Comparison of ENCODE assay signal across 17 cellular contexts in genomic region chr2:79771530-79771929, GRCh38.
DNase-seq lines count a peak whose midpoint lies in the region; FAIRE-seq lines count a peak whose summit lies in the region.
"Had no signal": no experiment of that assay in that cellular context is flagged by ENCODE, and none has a peak within 500 bp of the region (broad histone marks: within the 10 kb centered on the region; RNA-seq: fewer than 3 reads in every experiment).

No MANE protein-coding gene starts in this region.

- no peak for FAIRE-seq in GM19239 (lab: Jason Lieb, UNC)
- FAIRE-seq: GM12878, H54 had no signal

- DNase-seq in NCI-H510A treated with DMSO at 0.1 percent for 48 hours (lab: John Stamatoyannopoulos, UW) = peak; percentile 12
- no peak for DNase-seq in NCI-H510A (lab: John Stamatoyannopoulos, UW)
- peak; percentile 20 for DNase-seq in COLO668 (lab: John Stamatoyannopoulos, UW; ENCODE audit: unreplicated experiment)
- DNase-seq in NCI-H69 (lab: John Stamatoyannopoulos, UW) = peak; percentile 11
- DNase-seq in putamen (ENCODE audit: low spot score) = peak; percentile 25
- DNase-seq in ureter (ENCODE audit: low spot score) = no peak
- DNase-seq in GM19239 (ENCODE audit: insufficient read length, low spot score) = no peak
- DNase-seq: CD8-positive, alpha-beta T cell; COR-L47; DMS 273 treated with DMSO at 0.1 percent for 48 hours; DMS53; DND-41; EL; GM23248; HCEC 1CT had no signal

Comparison
In these comparisons a context has a peak if more than half of its experiments do, and no peak if none do; other contexts are left out.
1. DNase-seq: peak in NCI-H510A treated with DMSO at 0.1 percent for 48 hours (single experiment), COLO668 (single experiment), NCI-H69 (single experiment) and putamen (single experiment); none in NCI-H510A (single experiment), ureter (single experiment) and GM19239 (single experiment).